1 cellular context compared by ENCODE assay signal in the genomic region with DNA sequence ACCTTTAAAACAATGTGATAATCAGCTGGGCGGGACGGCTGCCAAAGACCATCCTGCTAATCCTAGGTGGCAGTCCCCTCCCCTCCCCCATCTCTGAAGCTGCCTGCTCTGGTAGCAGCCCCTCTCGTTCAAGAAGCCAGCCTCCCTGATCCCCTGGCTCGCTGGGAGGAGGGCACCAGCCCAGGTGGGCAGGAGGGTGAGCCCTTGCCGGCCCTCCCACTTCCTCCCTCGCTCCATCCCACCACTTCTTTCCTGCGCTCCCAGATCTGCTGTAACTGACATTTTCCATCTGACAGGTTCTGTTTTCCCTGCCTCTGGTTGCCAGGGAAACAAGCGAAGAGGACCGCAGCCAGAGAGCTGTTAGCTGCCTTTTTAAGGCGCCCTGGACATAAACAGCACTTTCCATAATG.
TF ChIP-seq lines count a peak whose summit lies in the region.

No MANE protein-coding gene starts in this region.

TF ChIP-seq in SK-N-SH, 30 proteins besides CTCF, POLR2A, EP300 and RAD21 (continued from another document):
- TF ChIP-seq FOXM1 (IDR thresholded peaks at IDR 0.05; ENCODE audit: low read depth) (no peak), JUND (IDR thresholded peaks at IDR 0.05) (no peak), FOSL2 (IDR thresholded peaks at IDR 0.05; ENCODE audit: borderline replicate concordance, low read depth) (no peak), SIN3A (IDR thresholded peaks at IDR 0.05; ENCODE audit: borderline replicate concordance, low read depth, low read length) (no peak), RFX5 (IDR thresholded peaks at IDR 0.05; ENCODE audit: low read length) (peak; percentile 67), NRF1 (IDR thresholded peaks at IDR 0.05; ENCODE audit: low read depth, low read length) (no peak), FOXJ3 (CRISPR knock-in tag; IDR thresholded peaks at IDR 0.05) (peak; percentile 93), NFIC (IDR thresholded peaks at IDR 0.05; ENCODE audit: borderline replicate concordance) (0 out of 2 replicates have a peak, but pooled peaks have one; percentile 4), RXRA (IDR thresholded peaks at IDR 0.05; ENCODE audit: borderline replicate concordance, low read depth) (no peak), SMC3 (IDR thresholded peaks at IDR 0.05; ENCODE audit: low read depth, low read length) (peak; percentile 17; the same call in 1 of the 2 replicates), MEF2A (IDR thresholded peaks at IDR 0.05; ENCODE audit: borderline replicate concordance, low read depth) (no peak), ELF1 (IDR thresholded peaks at IDR 0.05) (no peak), TCF12 (IDR thresholded peaks at IDR 0.05) (no peak; the same call in 1 of the 2 replicates), YY1 (IDR thresholded peaks at IDR 0.05; ENCODE audit: low read depth) (no peak), EZH2phosphoT487 (IDR thresholded peaks at IDR 0.05; ENCODE audit: borderline replicate concordance, low read depth) (no peak)
- TF ChIP-seq, protein P1, sequence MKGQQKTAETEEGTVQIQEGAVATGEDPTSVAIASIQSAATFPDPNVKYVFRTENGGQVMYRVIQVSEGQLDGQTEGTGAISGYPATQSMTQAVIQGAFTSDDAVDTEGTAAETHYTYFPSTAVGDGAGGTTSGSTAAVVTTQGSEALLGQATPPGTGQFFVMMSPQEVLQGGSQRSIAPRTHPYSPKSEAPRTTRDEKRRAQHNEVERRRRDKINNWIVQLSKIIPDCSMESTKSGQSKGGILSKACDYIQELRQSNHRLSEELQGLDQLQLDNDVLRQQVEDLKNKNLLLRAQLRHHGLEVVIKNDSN (IDR thresholded peaks at IDR 0.05; ENCODE audit: borderline replicate concordance, low read depth) = no peak
- TF ChIP-seq, protein P2, sequence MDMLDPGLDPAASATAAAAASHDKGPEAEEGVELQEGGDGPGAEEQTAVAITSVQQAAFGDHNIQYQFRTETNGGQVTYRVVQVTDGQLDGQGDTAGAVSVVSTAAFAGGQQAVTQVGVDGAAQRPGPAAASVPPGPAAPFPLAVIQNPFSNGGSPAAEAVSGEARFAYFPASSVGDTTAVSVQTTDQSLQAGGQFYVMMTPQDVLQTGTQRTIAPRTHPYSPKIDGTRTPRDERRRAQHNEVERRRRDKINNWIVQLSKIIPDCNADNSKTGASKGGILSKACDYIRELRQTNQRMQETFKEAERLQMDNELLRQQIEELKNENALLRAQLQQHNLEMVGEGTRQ (IDR thresholded peaks at IDR 0.05; ENCODE audit: borderline replicate concordance, low read depth, low read length) = no peak
- TF ChIP-seq, protein P3, sequence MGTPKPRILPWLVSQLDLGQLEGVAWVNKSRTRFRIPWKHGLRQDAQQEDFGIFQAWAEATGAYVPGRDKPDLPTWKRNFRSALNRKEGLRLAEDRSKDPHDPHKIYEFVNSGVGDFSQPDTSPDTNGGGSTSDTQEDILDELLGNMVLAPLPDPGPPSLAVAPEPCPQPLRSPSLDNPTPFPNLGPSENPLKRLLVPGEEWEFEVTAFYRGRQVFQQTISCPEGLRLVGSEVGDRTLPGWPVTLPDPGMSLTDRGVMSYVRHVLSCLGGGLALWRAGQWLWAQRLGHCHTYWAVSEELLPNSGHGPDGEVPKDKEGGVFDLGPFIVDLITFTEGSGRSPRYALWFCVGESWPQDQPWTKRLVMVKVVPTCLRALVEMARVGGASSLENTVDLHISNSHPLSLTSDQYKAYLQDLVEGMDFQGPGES (IDR thresholded peaks at IDR 0.05; ENCODE audit: low read depth, low read length) = no peak
